9 cellular contexts compared by ENCODE assay signal in genomic region chr11:31817054-31817620, GRCh38. TPM values are rescaled to one million over a fixed set of nuclear protein-coding genes. Genes with fewer than 3 reads are reported as not detected.
DNase-seq lines count a peak whose midpoint lies in the region; ATAC-seq and TF ChIP-seq lines count a peak whose summit lies in the region.
"Had no signal": no experiment of that assay in that cellular context is flagged by ENCODE, and none has a peak within 500 bp of the region (broad histone marks: within the 10 kb centered on the region; RNA-seq: fewer than 3 reads in every experiment).

No MANE protein-coding gene starts in this region.

- H3K36me3 ChIP-seq in CD4-positive, alpha-beta memory T cell (ENCODE audit: insufficient read depth, low read length), result no peaks in the 10 kb centered on the region
- no peaks in the 10 kb centered on the region for H3K36me3 ChIP-seq in naive thymus-derived CD4-positive, alpha-beta T cell (ENCODE audit: control insufficient read depth in 2 of 3, insufficient read depth in 3 of 3, low read length in 3 of 3)

- CTCF ChIA-PET in CD4-positive, alpha-beta memory T cell (lab: Charles Lee; ENCODE audit: partially characterized antibody), result no interaction called here
- CTCF ChIA-PET in naive thymus-derived CD4-positive, alpha-beta T cell (lab: Charles Lee), result no interaction called here

- POLR2A ChIA-PET in CD4-positive, alpha-beta memory T cell (lab: Charles Lee; ENCODE audit: partially characterized antibody), result interaction anchor here (2.0 kb wide), 1 partner anchor 10 kb away, joined by 7 read pairs; no protein-coding TSS in a partner anchor
- POLR2A ChIA-PET in naive thymus-derived CD4-positive, alpha-beta T cell (lab: Charles Lee), result no interaction called here

- no peak overlapping the region for H3K9ac ChIP-seq in H9 (ENCODE audit: extremely low read depth, insufficient read length, low read length)

- no peak overlapping the region for H4K8ac ChIP-seq in H9 (replicated peaks; ENCODE audit: insufficient read length, low read depth, low read length)

- H3K4me1 Mint-ChIP-seq in CD4-positive, alpha-beta memory T cell, result peaks cover 13 to 37% (median 29%) of the 10 kb centered on the region in 4 donors
- peaks cover 35 to 68% of the 10 kb centered on the region in 2 experiments for H3K4me1 Mint-ChIP-seq in H9
- H3K4me1 Mint-ChIP-seq in naive thymus-derived CD4-positive, alpha-beta T cell, result peaks cover 7 to 53% (median 39%) of the 10 kb centered on the region in 7 donors

- no peak overlapping the region for H3K56ac ChIP-seq in H9 (ENCODE audit: insufficient read length, low read depth, low read length)

- no peak overlapping the region for H4K5ac ChIP-seq in H9 (ENCODE audit: insufficient read length, low read depth, low read length)

- peak overlapping the region in 1 of 2 donors; percentile 35 for H3K4me3 ChIP-seq in CD4-positive, alpha-beta memory T cell (ENCODE audit: low read length in 2 of 2)
- H3K4me3 ChIP-seq in astrocyte of the spinal cord (ENCODE audit: low read depth, low read length), result peak overlapping the region; percentile 35
- H3K4me3 ChIP-seq in naive thymus-derived CD4-positive, alpha-beta T cell (ENCODE audit: low read length), result peak overlapping the region; percentile 24

- H3K27ac ChIP-seq in CD4-positive, alpha-beta memory T cell (ENCODE audit: low read depth, low read length), result no peak overlapping the region
- H3K27ac ChIP-seq in H9 (ENCODE audit: insufficient read length, low read depth, low read length), result no peak overlapping the region
- H3K27ac ChIP-seq in naive thymus-derived CD4-positive, alpha-beta T cell (ENCODE audit: low read depth, low read length), result no peak overlapping the region

- peaks cover 56% of the 10 kb centered on the region for H3K4me1 ChIP-seq in CD4-positive, alpha-beta memory T cell (ENCODE audit: insufficient read depth, low read length)
- H3K4me1 ChIP-seq in H9 (ENCODE audit: insufficient read depth, low read length), result no peaks in the 10 kb centered on the region; the same call in 1 of the 2 replicates
- H3K4me1 ChIP-seq in naive thymus-derived CD4-positive, alpha-beta T cell (ENCODE audit: control insufficient read depth in 2 of 2, insufficient read depth in 2 of 2, low read length in 2 of 2), result peaks cover 12 to 17% of the 10 kb centered on the region in 2 donors

- no peak overlapping the region for H4K91ac ChIP-seq in H9 (ENCODE audit: insufficient read length, low read depth, low read length)

- H3K36me3 Mint-ChIP-seq in CD4-positive, alpha-beta memory T cell, result peaks cover 0 to 3% of the 10 kb centered on the region in 2 donors
- no peaks in the 10 kb centered on the region; a peak in 1 of 7 replicates for H3K36me3 Mint-ChIP-seq in H9 (ENCODE audit: insufficient read depth in 1 of 3, low read depth in 3 of 3)
- H3K36me3 Mint-ChIP-seq in naive thymus-derived CD4-positive, alpha-beta T cell, result peaks cover 0 to 7% (median under 1%) of the 10 kb centered on the region in 5 donors

- peaks cover 55% of the 10 kb centered on the region in 2 donors for H3K27me3 Mint-ChIP-seq in CD4-positive, alpha-beta memory T cell
- peaks cover 100% of the 10 kb centered on the region for H3K27me3 Mint-ChIP-seq in H9 (ENCODE audit: low read depth)
- peaks cover 63 to 88% (median 67%) of the 10 kb centered on the region in 5 donors for H3K27me3 Mint-ChIP-seq in naive thymus-derived CD4-positive, alpha-beta T cell

- no peak for DNase-seq in CD4-positive, alpha-beta memory T cell
- DNase-seq in H9, result no peak
- no peak for DNase-seq in astrocyte of the spinal cord (ENCODE audit: low read depth, low spot score)
- DNase-seq in naive thymus-derived CD4-positive, alpha-beta T cell, result no peak
- no peak for DNase-seq in GF-D8 (lab: John Stamatoyannopoulos, UW)
- no peak for DNase-seq in stimulated activated naive CD4-positive, alpha-beta T cell (lab: John Stamatoyannopoulos, UW)
- DNase-seq in GDM1 (lab: John Stamatoyannopoulos, UW), result no peak
- DNase-seq: MM.1S had no signal

- H3K79me1 ChIP-seq in H9 (ENCODE audit: insufficient read depth, low read depth, low read length, poor library complexity, severe bottlenecking), result no peaks in the 10 kb centered on the region

- no peak overlapping the region for H2AK5ac ChIP-seq in H9 (ENCODE audit: insufficient read length, low read length)

- no peak overlapping the region for H2BK15ac ChIP-seq in H9 (ENCODE audit: low read depth, low read length)

- TF ChIP-seq CTCF in H9 (conservative IDR thresholded peaks at IDR 0.05) (no peak), astrocyte of the spinal cord (IDR thresholded peaks at IDR 0.05; ENCODE audit: low read depth, low read length) (no peak)

- peaks cover 28% of the 10 kb centered on the region for H3K23me2 ChIP-seq in H9 (ENCODE audit: insufficient read length, low read depth, low read length, poor library complexity, severe bottlenecking)

- no peak overlapping the region for H3K14ac ChIP-seq in H9 (ENCODE audit: insufficient read depth, low read length)

- intact Hi-C loops in CD4-positive, alpha-beta memory T cell (cut with micrococcal nuclease), result no loop called here
- intact Hi-C loops in naive thymus-derived CD4-positive, alpha-beta T cell (cut with micrococcal nuclease), result loop anchor here (2.0 to 10.0 kb wide), 5 partner anchors 14 to 615 kb away; partner anchors contain the start of genes DCDC1 (in 1 of the 2) and DNAJC24 (in 1 of the 2)

- H3K27ac Mint-ChIP-seq in CD4-positive, alpha-beta memory T cell, result no peak overlapping the region
- no peak overlapping the region for H3K27ac Mint-ChIP-seq in H9
- H3K27ac Mint-ChIP-seq in naive thymus-derived CD4-positive, alpha-beta T cell, result peak overlapping the region in 1 of 9 donors; percentile 71

- in situ Hi-C loops in astrocyte of the spinal cord (cut with HindIII; ENCODE audit: low sequenced_read_pairs), result no loop called here

- H3K27me3 ChIP-seq in CD4-positive, alpha-beta memory T cell (ENCODE audit: insufficient read depth, low read length), result peaks cover 74% of the 10 kb centered on the region
- peaks cover 95% of the 10 kb centered on the region for H3K27me3 ChIP-seq in H9 (ENCODE audit: insufficient read depth, low read length)
- peaks cover 7 to 57% of the 10 kb centered on the region in 2 donors for H3K27me3 ChIP-seq in naive thymus-derived CD4-positive, alpha-beta T cell (ENCODE audit: control insufficient read depth in 2 of 2, insufficient read depth in 2 of 2, low read length in 2 of 2)

- no peak overlapping the region for H2BK12ac ChIP-seq in H9 (ENCODE audit: insufficient read length, low read depth, low read length)

- no peak overlapping the region for H2BK20ac ChIP-seq in H9 (ENCODE audit: low read depth, low read length, poor library complexity, severe bottlenecking)

- H3K9me3 ChIP-seq in CD4-positive, alpha-beta memory T cell (ENCODE audit: control insufficient read depth in 1 of 2, low read length in 2 of 2), result no peaks in the 10 kb centered on the region
- H3K9me3 ChIP-seq in H9 (ENCODE audit: control insufficient read depth, low read depth, low read length), result no peaks in the 10 kb centered on the region
- no peaks in the 10 kb centered on the region for H3K9me3 ChIP-seq in naive thymus-derived CD4-positive, alpha-beta T cell (ENCODE audit: control insufficient read depth in 2 of 3, low read length in 3 of 3)

- no peak overlapping the region for H3K23ac ChIP-seq in H9 (ENCODE audit: insufficient read length, low read depth, low read length)

- H2BK5ac ChIP-seq in H9 (ENCODE audit: insufficient read length, low read length), result no peak overlapping the region

- no peak overlapping the region for H2BK120ac ChIP-seq in H9 (ENCODE audit: low read depth, low read length, poor library complexity, severe bottlenecking)

- H2AFZ ChIP-seq in H9 (ENCODE audit: low read length), result no peak overlapping the region

- no peak overlapping the region for H3K4ac ChIP-seq in H9 (ENCODE audit: low read depth, low read length)

- no peaks in the 10 kb centered on the region for H3K79me2 ChIP-seq in H9 (ENCODE audit: insufficient read depth, low read length)

- H3T11ph ChIP-seq in H9 (ENCODE audit: low read length), result no peak overlapping the region

- H3K4me2 ChIP-seq in H9 (ENCODE audit: insufficient read depth, insufficient read length, low read length), result peak overlapping the region; percentile 69

- no peak for ATAC-seq in naive thymus-derived CD4-positive, alpha-beta T cell
- ATAC-seq in HG02759 (IDR thresholded peaks at IDR 0.05; ENCODE audit: unreplicated experiment), result no peak

- peak overlapping the region; percentile 57 to 87 (median 78) for H3K4me3 Mint-ChIP-seq in CD4-positive, alpha-beta memory T cell
- peak overlapping the region; percentile 30 to 78 for H3K4me3 Mint-ChIP-seq in H9
- peak overlapping the region; percentile 45 to 83 (median 76) for H3K4me3 Mint-ChIP-seq in naive thymus-derived CD4-positive, alpha-beta T cell

- peaks cover 1% of the 10 kb centered on the region for H4K20me1 ChIP-seq in H9 (ENCODE audit: control insufficient read depth, insufficient read depth, insufficient read length)

- peaks cover 0 to 12% (median 4%) of the 10 kb centered on the region in 8 donors for H3K9me3 Mint-ChIP-seq in CD4-positive, alpha-beta memory T cell
- H3K9me3 Mint-ChIP-seq in H9, result peaks cover 0 to 8% of the 10 kb centered on the region in 2 experiments; a peak in 2 of 5 replicates
- peaks cover 0 to 11% (median 2%) of the 10 kb centered on the region in 11 donors for H3K9me3 Mint-ChIP-seq in naive thymus-derived CD4-positive, alpha-beta T cell

- no CpG with 5 or more reads among the region's 48 CpGs for WGBS in H9 (ENCODE audit: extremely low coverage, insufficient read length, low lambda C conversion rate)

- H3K18ac ChIP-seq in H9 (ENCODE audit: insufficient read length, low read depth, low read length), result no peak overlapping the region

RNA-seq across cellular contexts. Expression of gene PAX6, which starts 6.0 kb away (rescaled TPM):
- not detected for total RNA-seq in CD4-positive, alpha-beta memory T cell
- under 1 TPM in 1 of 2 donors, not detected in 1; 0.11 TPM for polyA plus RNA-seq in CD4-positive, alpha-beta memory T cell
- 0.11 TPM in 1 of 2 replicates, not detected in the other for total RNA-seq in H9 (2021)
- total RNA-seq in naive thymus-derived CD4-positive, alpha-beta T cell, result not detected
- not detected for polyA plus RNA-seq in naive thymus-derived CD4-positive, alpha-beta T cell
